Comparison of ENCODE assay signal across 13 cellular contexts in genomic region chr11:114178656-114179055, GRCh38.
DNase-seq lines count a peak whose midpoint lies in the region; ATAC-seq lines count a peak whose summit lies in the region.
"Had no signal": no experiment of that assay in that cellular context is flagged by ENCODE, and none has a peak within 500 bp of the region (broad histone marks: within the 10 kb centered on the region; RNA-seq: fewer than 3 reads in every experiment).

No MANE protein-coding gene starts in this region.

- H3K9me3 Mint-ChIP-seq in activated CD4-positive, alpha-beta T cell treated with anti-CD3 and anti-CD28 coated beads, Interleukin-2, amount 10 ng/mL, durations not matched to agents 7 days and 5 days = no peaks in the 10 kb centered on the region
- H3K9me3 Mint-ChIP-seq in naive thymus-derived CD8-positive, alpha-beta T cell = no peaks in the 10 kb centered on the region
- H3K9me3 Mint-ChIP-seq: activated naive CD4-positive, alpha-beta T cell treated with anti-CD3 and anti-CD28 coated beads, Interleukin-2, amount 10 ng/mL, durations not matched to agents 7 days and 5 days had no signal

- no peaks in the 10 kb centered on the region for H3K36me3 ChIP-seq in duodenal mucosa (ENCODE audit: control insufficient read depth in 1 of 2, insufficient read depth in 2 of 2, low read length in 2 of 2)
- no peaks in the 10 kb centered on the region for H3K36me3 ChIP-seq in thymus (ENCODE audit: control insufficient read depth, insufficient read depth)

- H3K27me3 Mint-ChIP-seq in activated CD4-positive, alpha-beta T cell treated with anti-CD3 and anti-CD28 coated beads, Interleukin-2, amount 10 ng/mL, durations not matched to agents 7 days and 5 days = no peaks in the 10 kb centered on the region
- H3K27me3 Mint-ChIP-seq in naive thymus-derived CD8-positive, alpha-beta T cell = no peaks in the 10 kb centered on the region

- H3K27me3 ChIP-seq in duodenal mucosa (ENCODE audit: control insufficient read depth in 1 of 2, insufficient read depth in 2 of 2, low read length in 2 of 2) (no peaks in the 10 kb centered on the region), thymus (ENCODE audit: control insufficient read depth, insufficient read depth) (no peaks in the 10 kb centered on the region)

- no peak for DNase-seq in activated CD4-positive, alpha-beta T cell treated with anti-CD3 and anti-CD28 coated beads, Interleukin-2, amount 10 ng/mL, durations not matched to agents 7 days and 5 days
- no peak for DNase-seq in activated CD4-positive, alpha-beta T cell treated with anti-CD3 and anti-CD28 coated beads, Interleukin-2, amount 50 U/mL, for 1 hour
- DNase-seq in naive thymus-derived CD8-positive, alpha-beta T cell = peak in 1 of 10 donors; percentile 35
- no peak for DNase-seq in stimulated activated CD4-positive, alpha-beta T cell treated with anti-CD3 and anti-CD28 coated beads, Interleukin-1b, Interleukin-23, amount 100 ng/mL, for 48 hours
- no peak for DNase-seq in NCI-H1105 (lab: John Stamatoyannopoulos, UW)
- DNase-seq in HUDEP-2 (lab: John Stamatoyannopoulos, UW; ENCODE audit: unreplicated experiment in 76 of 76) = no peak
- DNase-seq: activated naive CD4-positive, alpha-beta T cell treated with anti-CD3 and anti-CD28 coated beads, Interleukin-2, amount 10 ng/mL, durations not matched to agents 7 days and 5 days; DND-41; NCI-H82 had no signal

- POLR2A ChIA-PET in activated CD4-positive, alpha-beta T cell treated with anti-CD3 and anti-CD28 coated beads, Interleukin-2, amount 10 ng/mL, durations not matched to agents 7 days and 5 days (lab: Charles Lee) = no interaction called here
- POLR2A ChIA-PET in naive thymus-derived CD8-positive, alpha-beta T cell (lab: Charles Lee) = interaction anchor here (1.0 to 9.8 kb wide), 4 partner anchors 9 to 184 kb away, joined by 3 to 178 read pairs (median 20); no protein-coding TSS in a partner anchor

- peak overlapping the region; percentile 29 to 44 for H3K9ac ChIP-seq in duodenal mucosa (ENCODE audit: low read depth in 1 of 2, low read length in 2 of 2)

- no peak for ATAC-seq in naive thymus-derived CD8-positive, alpha-beta T cell
- ATAC-seq: SK-N-SH treated with all-trans-retinoic acid at 6 μM for 48 hours had no signal

- H3K4me3 Mint-ChIP-seq in activated CD4-positive, alpha-beta T cell treated with anti-CD3 and anti-CD28 coated beads, Interleukin-2, amount 10 ng/mL, durations not matched to agents 7 days and 5 days = no peak overlapping the region
- peak overlapping the region in 7 of 10 donors; percentile 29 to 66 (median 55) for H3K4me3 Mint-ChIP-seq in naive thymus-derived CD8-positive, alpha-beta T cell
- H3K4me3 Mint-ChIP-seq: activated naive CD4-positive, alpha-beta T cell treated with anti-CD3 and anti-CD28 coated beads, Interleukin-2, amount 10 ng/mL, durations not matched to agents 7 days and 5 days; neural crest cell had no signal

- H3K4me1 Mint-ChIP-seq in activated CD4-positive, alpha-beta T cell treated with anti-CD3 and anti-CD28 coated beads, Interleukin-2, amount 10 ng/mL, durations not matched to agents 7 days and 5 days = peaks cover 82% of the 10 kb centered on the region
- H3K4me1 Mint-ChIP-seq in naive thymus-derived CD8-positive, alpha-beta T cell = peaks cover 57 to 97% (median 89%) of the 10 kb centered on the region in 4 donors

- WGBS in thymus = 100% methylated on average over 1 of the region's 1 CpG

- peak overlapping the region in 1 of 2 donors; percentile 45 for H3K4me3 ChIP-seq in duodenal mucosa (ENCODE audit: low read depth in 1 of 2, low read length in 2 of 2)
- H3K4me3 ChIP-seq in thymus (ENCODE audit: low read length) = no peak overlapping the region

- peak overlapping the region; percentile 68 for H3K27ac Mint-ChIP-seq in activated CD4-positive, alpha-beta T cell treated with anti-CD3 and anti-CD28 coated beads, Interleukin-2, amount 10 ng/mL, durations not matched to agents 7 days and 5 days
- H3K27ac Mint-ChIP-seq in naive thymus-derived CD8-positive, alpha-beta T cell = peak overlapping the region in 9 of 10 donors; percentile 22 to 93 (median 85)

- H3K4me1 ChIP-seq in duodenal mucosa (ENCODE audit: control insufficient read depth in 1 of 2, insufficient read depth in 2 of 2, low read length in 2 of 2) (peaks cover 52 to 57% of the 10 kb centered on the region in 2 donors), thymus (ENCODE audit: control insufficient read depth, insufficient read depth, low read length) (peaks cover 60% of the 10 kb centered on the region)

- H3K27ac ChIP-seq in duodenal mucosa (ENCODE audit: low read depth, low read length) = peak overlapping the region; percentile 59
- H3K27ac ChIP-seq in thymus (ENCODE audit: low read depth) = peak overlapping the region; percentile 86

- H3K36me3 Mint-ChIP-seq in activated CD4-positive, alpha-beta T cell treated with anti-CD3 and anti-CD28 coated beads, Interleukin-2, amount 10 ng/mL, durations not matched to agents 7 days and 5 days (ENCODE audit: low read depth) = peaks cover 20% of the 10 kb centered on the region
- H3K36me3 Mint-ChIP-seq in naive thymus-derived CD8-positive, alpha-beta T cell = no peaks in the 10 kb centered on the region

- CTCF ChIA-PET in activated CD4-positive, alpha-beta T cell treated with anti-CD3 and anti-CD28 coated beads, Interleukin-2, amount 10 ng/mL, durations not matched to agents 7 days and 5 days (lab: Charles Lee) = interaction anchor here (0.9 to 1.8 kb wide), 3 partner anchors 9 to 18 kb away, joined by 3 to 5 read pairs (median 3); no protein-coding TSS in a partner anchor

- H3K9me3 ChIP-seq in duodenal mucosa (ENCODE audit: control insufficient read depth in 1 of 2, low read length in 2 of 2) (no peaks in the 10 kb centered on the region), thymus (ENCODE audit: control insufficient read depth) (no peaks in the 10 kb centered on the region)
